ENCODE assay signal across 1 cellular context in genomic region chr11:515131-515530, GRCh38.
TF ChIP-seq lines count a peak whose summit lies in the region.

No MANE protein-coding gene starts in this region.

TF ChIP-seq in HepG2, 621 proteins besides CTCF, POLR2A, EP300 and RAD21:
- TF ChIP-seq ZNF142 (CRISPR knock-in tag; IDR thresholded peaks at IDR 0.05): no peak
- TF ChIP-seq ZNF619 (CRISPR knock-in tag; IDR thresholded peaks at IDR 0.05): no peak
- no peak for TF ChIP-seq SOX6 (IDR thresholded peaks at IDR 0.05)
- no peak for TF ChIP-seq SOX6 (CRISPR knock-in tag; IDR thresholded peaks at IDR 0.05)
- no peak for TF ChIP-seq EEA1 (CRISPR knock-in tag; IDR thresholded peaks at IDR 0.05; ENCODE audit: borderline replicate concordance)
- TF ChIP-seq ZNF512 (CRISPR knock-in tag; IDR thresholded peaks at IDR 0.05): no peak
- TF ChIP-seq SIX4 (CRISPR knock-in tag; IDR thresholded peaks at IDR 0.05): no peak
- TF ChIP-seq SIN3B (IDR thresholded peaks at IDR 0.05; ENCODE audit: low read length): no peak
- TF ChIP-seq ZNF329 (CRISPR knock-in tag; IDR thresholded peaks at IDR 0.05; ENCODE audit: low read depth): no peak
- TF ChIP-seq ZNF563 (CRISPR knock-in tag; IDR thresholded peaks at IDR 0.05): no peak
- no peak for TF ChIP-seq CSRNP2 (CRISPR knock-in tag; conservative IDR thresholded peaks at IDR 0.05; ENCODE audit: low read depth)
- TF ChIP-seq POLR2G (IDR thresholded peaks at IDR 0.05; ENCODE audit: low read depth, low read length): no peak
- TF ChIP-seq HOXD1 (CRISPR knock-in tag; IDR thresholded peaks at IDR 0.05): no peak
- no peak for TF ChIP-seq RBM22 (optimal IDR thresholded peaks at IDR 0.05; ENCODE audit: low read length)
- no peak for TF ChIP-seq HIVEP1 (CRISPR knock-in tag; IDR thresholded peaks at IDR 0.05)
- no peak for TF ChIP-seq ZNF256 (CRISPR knock-in tag; conservative IDR thresholded peaks at IDR 0.05)
- TF ChIP-seq CBX5 (CRISPR knock-in tag; IDR thresholded peaks at IDR 0.05; ENCODE audit: borderline replicate concordance): no peak
- TF ChIP-seq ZGPAT (CRISPR knock-in tag; IDR thresholded peaks at IDR 0.05): no peak
